In genomic region chr4:153341575-153342090, GRCh38 we compare ENCODE assay signal across 9 cellular contexts.
DNase-seq lines count a peak whose midpoint lies in the region; ATAC-seq lines count a peak whose summit lies in the region.
"Had no signal": no experiment of that assay in that cellular context is flagged by ENCODE, and none has a peak within 500 bp of the region (broad histone marks: within the 10 kb centered on the region; RNA-seq: fewer than 3 reads in every experiment).

No MANE protein-coding gene starts in this region.

- DNase-seq in ELR (ENCODE audit: low read depth) (peak; percentile 79), LoVo (ENCODE audit: low spot score) (peak; percentile 67), UCSD-AML1 (lab: John Stamatoyannopoulos, UW; ENCODE audit: unreplicated experiment) (peak; percentile 45), kidney tubule cell (ENCODE audit: low spot score) (peak; percentile 78), NCI-H2227 (lab: John Stamatoyannopoulos, UW; ENCODE audit: unreplicated experiment) (no peak)
- DNase-seq in stimulated activated CD4-positive, alpha-beta T cell treated with anti-CD3 and anti-CD28 coated beads, Interleukin-4, amount 100 ng/mL, for 1 hour = no peak

- ATAC-seq in HG02610 (IDR thresholded peaks at IDR 0.05; ENCODE audit: unreplicated experiment) = no peak
- no peak for ATAC-seq in HG02840 (IDR thresholded peaks at IDR 0.05; ENCODE audit: low FRiP score, unreplicated experiment)
- ATAC-seq: Panc1 had no signal

Comparison
In these comparisons a context has a peak if more than half of its experiments do, and no peak if none do; other contexts are left out.
1. DNase-seq: peak in ELR (single experiment), LoVo (single experiment), UCSD-AML1 (single experiment) and kidney tubule cell (single experiment); none in stimulated activated CD4-positive, alpha-beta T cell treated with anti-CD3 and anti-CD28 coated beads, Interleukin-4, amount 100 ng/mL, for 1 hour (single experiment) and NCI-H2227 (single experiment).